In genomic region chr4:185542626-185543336, GRCh38 we compare ENCODE assay signal across 13 cellular contexts. TPM values are rescaled to one million over a fixed set of nuclear protein-coding genes. Genes with fewer than 3 reads are reported as not detected.
A peak's percentile ranks its signal among the peaks of the same experiment; 100 is the strongest.
DNase-seq lines count a peak whose midpoint lies in the region; ATAC-seq and TF ChIP-seq lines count a peak whose summit lies in the region.
"Had no signal": no experiment of that assay in that cellular context is flagged by ENCODE, and none has a peak within 500 bp of the region (broad histone marks: within the 10 kb centered on the region; RNA-seq: fewer than 3 reads in every experiment).

No MANE protein-coding gene starts in this region.

- H3K9me3 ChIP-seq in IMR-90 (ENCODE audit: control insufficient read depth, insufficient read depth, low read length) (no peaks in the 10 kb centered on the region), esophagus squamous epithelium (no peaks in the 10 kb centered on the region), gastrocnemius medialis (no peaks in the 10 kb centered on the region)

- H3K4me3 Mint-ChIP-seq in osteocyte (ENCODE audit: unreplicated experiment) (no peak overlapping the region), MCF 10A (ENCODE audit: unreplicated experiment) (no peak overlapping the region)
- H3K4me3 Mint-ChIP-seq: activated CD4-positive, alpha-beta memory T cell treated with anti-CD3 and anti-CD28 coated beads for 36 hours; immature natural killer cell; naive thymus-derived CD8-positive, alpha-beta T cell had no signal

- no peak overlapping the region for H3K4ac ChIP-seq in IMR-90 (ENCODE audit: low read depth, low read length)

- ATAC-seq in IMR-90 (ENCODE audit: low read depth) = peak; percentile 65
- ATAC-seq in gastrocnemius medialis = peak; percentile 81 to 83
- ATAC-seq in GM21381 (IDR thresholded peaks at IDR 0.05; ENCODE audit: unreplicated experiment) = no peak
- ATAC-seq: naive thymus-derived CD8-positive, alpha-beta T cell had no signal

- H2BK15ac ChIP-seq in IMR-90 (ENCODE audit: low read depth, low read length) = no peak overlapping the region

- H3K27ac Mint-ChIP-seq in osteocyte (ENCODE audit: unreplicated experiment) = no peak overlapping the region
- H3K27ac Mint-ChIP-seq in MCF 10A (ENCODE audit: low read depth, unreplicated experiment) = no peak overlapping the region
- H3K27ac Mint-ChIP-seq: activated CD4-positive, alpha-beta memory T cell treated with anti-CD3 and anti-CD28 coated beads for 36 hours; immature natural killer cell had no signal

- no peak overlapping the region for H2BK5ac ChIP-seq in IMR-90 (ENCODE audit: low read depth, low read length, poor library complexity, severe bottlenecking)

- TF ChIP-seq CTCF in IMR-90 (conservative IDR thresholded peaks at IDR 0.05; ENCODE audit: low read depth, low read length) = no peak
- no peak for TF ChIP-seq CTCF in esophagus squamous epithelium (IDR thresholded peaks at IDR 0.05)
- no peak for TF ChIP-seq CTCF in gastrocnemius medialis (IDR thresholded peaks at IDR 0.05 in 4 of 5, conservative IDR thresholded peaks at IDR 0.05 in 1 of 5)
- no peak for TF ChIP-seq CTCF in osteocyte (IDR thresholded peaks at IDR 0.05)
- no peak for TF ChIP-seq CTCF in MCF 10A (IDR thresholded peaks at IDR 0.05; ENCODE audit: unreplicated experiment)

- H3K18ac ChIP-seq in IMR-90 (ENCODE audit: low read depth, low read length) = no peak overlapping the region

- DNase-seq in IMR-90 (peak; percentile 46), esophagus squamous epithelium (lab: John Stamatoyannopoulos, UW) (no peak), left kidney (ENCODE audit: low read depth, low spot score) (peak; percentile 93), gastrocnemius medialis (peak in 1 of 2 donors; percentile 34), GM19238 (ENCODE audit: insufficient read length, low spot score) (no peak), osteocyte (ENCODE audit: extremely low spot score, unreplicated experiment) (no peak), MCF 10A (ENCODE audit: unreplicated experiment) (no peak)
- DNase-seq: activated CD4-positive, alpha-beta memory T cell treated with anti-CD3 and anti-CD28 coated beads for 36 hours; DMS 273 treated with DMSO at 0.1 percent for 48 hours; immature natural killer cell; naive thymus-derived CD8-positive, alpha-beta T cell; NCI-H526 treated with DMSO at 0.1 percent for 48 hours had no signal

- H3K4me1 ChIP-seq in IMR-90 (ENCODE audit: control insufficient read depth, insufficient read depth, low read length) (no peaks in the 10 kb centered on the region), esophagus squamous epithelium (peaks cover 10 to 32% (median 27%) of the 10 kb centered on the region in 3 donors), gastrocnemius medialis (peaks cover 10 to 14% of the 10 kb centered on the region in 2 donors)

- no peaks in the 10 kb centered on the region for H3K9me1 ChIP-seq in IMR-90 (ENCODE audit: insufficient read depth, low read length)

- no peak overlapping the region for H3K23ac ChIP-seq in IMR-90 (ENCODE audit: low read depth, low read length)

- H3K27ac ChIP-seq in IMR-90 (ENCODE audit: insufficient read depth, low read length) = no peak overlapping the region
- peak overlapping the region in 3 of 4 donors; percentile 75 to 85 (median 79) for H3K27ac ChIP-seq in esophagus squamous epithelium
- H3K27ac ChIP-seq in gastrocnemius medialis = peak overlapping the region; percentile 12 to 49 (median 36)

- H4K5ac ChIP-seq in IMR-90 (ENCODE audit: low read depth, low read length) = no peak overlapping the region

- H2BK120ac ChIP-seq in IMR-90 (ENCODE audit: low read depth, low read length) = no peak overlapping the region

- H3K14ac ChIP-seq in IMR-90 (replicated peaks; ENCODE audit: low read depth, low read length) = no peak overlapping the region

- H2BK20ac ChIP-seq in IMR-90 (ENCODE audit: low read depth, low read length) = no peak overlapping the region

- BruUV-seq in IMR-90 (replicated peaks; lab: Mats Ljungman, UMichigan) (no TSS peak), MCF 10A (replicated peaks; lab: Mats Ljungman, UMichigan) (no TSS peak)

- H2AK9ac ChIP-seq in IMR-90 (replicated peaks; ENCODE audit: low read depth, low read length, poor library complexity) = no peak overlapping the region

- dilution Hi-C loops in IMR-90 (cut with HindIII; ENCODE audit: low sequenced_read_pairs, unreplicated experiment) = no loop called here

- H3K9me3 Mint-ChIP-seq in osteocyte (ENCODE audit: unreplicated experiment) = no peaks in the 10 kb centered on the region
- H3K9me3 Mint-ChIP-seq in MCF 10A (ENCODE audit: unreplicated experiment) = no peaks in the 10 kb centered on the region
- H3K9me3 Mint-ChIP-seq: activated CD4-positive, alpha-beta memory T cell treated with anti-CD3 and anti-CD28 coated beads for 36 hours; immature natural killer cell; naive thymus-derived CD8-positive, alpha-beta T cell had no signal

- in situ Hi-C loops in IMR-90 (cut with MboI; ENCODE audit: low sequenced_read_pairs) = no loop called here
- in situ Hi-C loops in gastrocnemius medialis (cut with MboI; ENCODE audit: low sequenced_read_pairs in 4 of 4) = no loop called here

- H3K27me3 Mint-ChIP-seq in osteocyte (ENCODE audit: unreplicated experiment) (peaks cover 19% of the 10 kb centered on the region), MCF 10A (ENCODE audit: insufficient read depth, unreplicated experiment) (no peaks in the 10 kb centered on the region)

- TF ChIP-seq RAD21 in IMR-90 (IDR thresholded peaks at IDR 0.05; ENCODE audit: low read length) = no peak

- H2AK5ac ChIP-seq in IMR-90 (ENCODE audit: low read depth, low read length) = no peak overlapping the region

- no peaks in the 10 kb centered on the region for H3K79me1 ChIP-seq in IMR-90 (ENCODE audit: low read depth in 1 of 2, low read length in 2 of 2)

- no peaks in the 10 kb centered on the region for H3K36me3 Mint-ChIP-seq in osteocyte (ENCODE audit: unreplicated experiment)
- H3K36me3 Mint-ChIP-seq in MCF 10A (ENCODE audit: insufficient read depth, unreplicated experiment) = no peaks in the 10 kb centered on the region
- H3K36me3 Mint-ChIP-seq: activated CD4-positive, alpha-beta memory T cell treated with anti-CD3 and anti-CD28 coated beads for 36 hours; immature natural killer cell; naive thymus-derived CD8-positive, alpha-beta T cell had no signal

- no peak overlapping the region for H3K56ac ChIP-seq in IMR-90 (ENCODE audit: extremely low read depth, insufficient read depth, low read length)

- POLR2A ChIA-PET in IMR-90 (lab: Charles Lee; ENCODE audit: unreplicated experiment) (no interaction called here), MCF 10A (lab: Yijun Ruan, JAX) (interaction anchor here (0.7 kb wide), 2 partner anchors 8 to 653 kb away, joined by 3 read pairs; no protein-coding TSS in a partner anchor)

- TF ChIP-seq POLR2A in IMR-90 (IDR thresholded peaks at IDR 0.05; ENCODE audit: low read depth, low read length) (no peak), esophagus squamous epithelium (IDR thresholded peaks at IDR 0.05) (no peak), gastrocnemius medialis (IDR thresholded peaks at IDR 0.05) (no peak)

- H3K36me3 ChIP-seq in IMR-90 (ENCODE audit: control insufficient read depth, insufficient read depth, low read length) (no peaks in the 10 kb centered on the region), esophagus squamous epithelium (no peaks in the 10 kb centered on the region), gastrocnemius medialis (no peaks in the 10 kb centered on the region)

- H4K8ac ChIP-seq in IMR-90 (ENCODE audit: low read depth in 2 of 2, low read length in 2 of 2) = no peak overlapping the region

- CTCF ChIA-PET in IMR-90 (lab: Yijun Ruan, JAX) (no interaction called here), MCF 10A (lab: Yijun Ruan, JAX) (no interaction called here)

- no peak overlapping the region for H2AFZ ChIP-seq in IMR-90 (replicated peaks; ENCODE audit: low read length, poor library complexity)

- no peak overlapping the region for H3K9ac ChIP-seq in IMR-90 (ENCODE audit: low read depth, low read length)

- no peaks in the 10 kb centered on the region for H3K4me1 Mint-ChIP-seq in osteocyte (ENCODE audit: unreplicated experiment)
- H3K4me1 Mint-ChIP-seq in MCF 10A (ENCODE audit: insufficient read depth, unreplicated experiment) = no peaks in the 10 kb centered on the region
- H3K4me1 Mint-ChIP-seq: immature natural killer cell; naive thymus-derived CD8-positive, alpha-beta T cell had no signal

- no peak overlapping the region for H4K91ac ChIP-seq in IMR-90 (ENCODE audit: insufficient read depth, low read depth, low read length)

- H3K4me3 ChIP-seq in IMR-90 (ENCODE audit: insufficient read depth, low read depth, low read length) (no peak overlapping the region), esophagus squamous epithelium (no peak overlapping the region), gastrocnemius medialis (peak overlapping the region in 1 of 4 donors; percentile 2)

- intact Hi-C loops in IMR-90 (cut with micrococcal nuclease) (no loop called here), esophagus squamous epithelium (cut with DNase I) (no loop called here), gastrocnemius medialis (cut with DNase I; ENCODE audit: low total_unique reads) (no loop called here), MCF 10A (cut with micrococcal nuclease) (no loop called here)

- WGBS in IMR-90 (ENCODE audit: extremely low coverage in 2 of 2, insufficient read length in 1 of 2), 2 experiments = 55% methylated on average over 6 of the region's 14 CpGs; no CpG with 5 or more reads in 1 of the 2 experiments
- 59 to 75% methylated on average over 13 to 14 of the region's 14 CpGs for WGBS in esophagus squamous epithelium, 2 donors

- no peaks in the 10 kb centered on the region for H4K20me1 ChIP-seq in IMR-90 (ENCODE audit: insufficient read depth, low read length)

- H3K27me3 ChIP-seq in IMR-90 (ENCODE audit: control insufficient read depth, insufficient read depth, low read length) = peaks cover 14% of the 10 kb centered on the region
- peaks cover 0 to under 1% (median 0%) of the 10 kb centered on the region in 4 donors for H3K27me3 ChIP-seq in esophagus squamous epithelium
- H3K27me3 ChIP-seq in gastrocnemius medialis = no peaks in the 10 kb centered on the region

- no peak overlapping the region for H3K4me2 ChIP-seq in IMR-90 (ENCODE audit: low read depth, low read length)

TF ChIP-seq in IMR-90, 13 proteins besides CTCF, POLR2A, EP300 and RAD21 (continues in another document):
- TF ChIP-seq MXI1 (IDR thresholded peaks at IDR 0.05; ENCODE audit: borderline replicate concordance, low read depth, low read length) (no peak), RFX5 (IDR thresholded peaks at IDR 0.05; ENCODE audit: low read depth, low read length) (no peak)

RNA-seq across cellular contexts. Expression of gene PDLIM3, which starts 7.5 kb away (rescaled TPM):
- 8.9 and 11.7 TPM in 2 replicates for total RNA-seq in IMR-90 (2012; rRNA removed)
- 6.4 and 6.8 TPM in 2 replicates for polyA plus RNA-seq in IMR-90 (2012; rRNA removed)
- polyA plus RNA-seq in IMR-90 (2012; cell fraction: cytosol; rRNA removed) = 5.8 and 6.6 TPM in 2 replicates
- polyA plus RNA-seq in IMR-90 (2012; cell fraction: nucleus; rRNA removed; ENCODE audit: low replicate concordance) = 6.6 and 13.8 TPM in 2 replicates
- total RNA-seq in esophagus squamous epithelium = 100 to 1,000 TPM in 1 of 4 donors, 10 to 100 TPM in 3; 13.9 to 322 (median 44.6) TPM
- 1,000 to 10,000 TPM; 1,062 to 7,224 (median 2,598) TPM for total RNA-seq in gastrocnemius medialis
- total RNA-seq in osteocyte = 2.1 and 2.8 TPM in 2 replicates
- 0.22 and 0.30 TPM in 2 replicates for total RNA-seq in MCF 10A (2022)
- total RNA-seq: activated CD4-positive, alpha-beta memory T cell treated with anti-CD3 and anti-CD28 coated beads for 36 hours; naive thymus-derived CD8-positive, alpha-beta T cell had no signal
- polyA plus RNA-seq: immature natural killer cell; naive thymus-derived CD8-positive, alpha-beta T cell had no signal

Comparison
In these comparisons a context has a peak if more than half of its experiments do, and no peak if none do; other contexts are left out.
1. DNase-seq: peak in IMR-90 (single experiment) and left kidney (single experiment); none in esophagus squamous epithelium (single experiment), GM19238 (single experiment), osteocyte (single experiment) and MCF 10A (single experiment).